Comparison of ENCODE assay signal across 8 cellular contexts in the genomic region with DNA sequence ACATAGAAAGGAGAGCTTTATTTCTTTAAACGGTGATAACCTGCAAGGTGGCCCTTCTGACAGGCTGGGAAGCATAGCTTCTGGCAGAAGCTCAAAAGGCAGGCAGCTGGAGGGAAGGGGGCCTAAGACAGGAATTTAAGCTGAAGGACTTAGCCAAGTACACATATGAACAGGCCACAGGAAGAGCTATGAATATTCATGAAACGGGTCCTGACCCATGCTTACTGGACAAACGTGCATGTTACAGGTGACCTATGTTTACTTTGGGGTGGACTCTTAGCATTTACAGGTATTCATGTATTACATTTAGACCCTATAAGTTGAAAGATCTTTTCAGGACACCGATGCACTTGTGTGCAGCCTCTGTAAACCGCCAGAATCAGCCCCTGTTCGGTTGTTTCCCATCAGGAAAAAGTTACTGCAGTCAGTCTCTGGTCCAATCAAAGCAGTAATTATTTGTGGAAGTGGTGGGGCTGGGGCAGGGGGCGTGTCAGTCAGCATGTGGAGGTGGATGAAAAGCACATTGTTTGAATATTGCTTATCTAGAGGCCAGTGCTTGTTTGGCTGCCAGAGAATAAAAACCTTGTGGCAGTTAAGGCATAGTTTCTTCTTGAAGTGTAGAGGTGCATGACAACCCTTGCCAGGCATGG. TPM values are rescaled to one million over a fixed set of nuclear protein-coding genes. Genes with fewer than 3 reads are reported as not detected.
DNase-seq lines count a peak whose midpoint lies in the region; ATAC-seq and TF ChIP-seq lines count a peak whose summit lies in the region.

No MANE protein-coding gene starts in this region.

- H3K4me3 ChIP-seq in GM23338 = peak overlapping the region; percentile 46
- H3K4me3 ChIP-seq in PC-3 (ENCODE audit: low read length) = peak overlapping the region; percentile 70
- H3K4me3 ChIP-seq in endodermal cell (ENCODE audit: low read length) = peak overlapping the region; percentile 71
- H3K4me3 ChIP-seq in sigmoid colon = no peak overlapping the region

- H3K36me3 Mint-ChIP-seq in GM23338 (ENCODE audit: low read depth) (peaks cover 12% of the 10 kb centered on the region; the same call in 2 of the 3 replicates), endodermal cell (ENCODE audit: low read depth) (peaks cover 8% of the 10 kb centered on the region)

- H3F3A ChIP-seq in GM23338 (replicated peaks; ENCODE audit: low read depth) (peaks cover 17% of the 10 kb centered on the region; the same call in 1 of the 2 replicates), PC-3 (ENCODE audit: low read length, unreplicated experiment) (peaks cover 8% of the 10 kb centered on the region)

- H3K4me2 ChIP-seq in GM23338 = peak overlapping the region; percentile 69
- peak overlapping the region; percentile 92 for H3K4me2 ChIP-seq in PC-3 (ENCODE audit: low read length)

- CTCF ChIA-PET in PC-3 (lab: Charles Lee) = no interaction called here

- no peaks in the 10 kb centered on the region for H3K27me3 ChIP-seq in GM23338 (ENCODE audit: insufficient read depth)
- no peaks in the 10 kb centered on the region for H3K27me3 ChIP-seq in PC-3 (ENCODE audit: low read length)
- H3K27me3 ChIP-seq in endodermal cell (ENCODE audit: control insufficient read depth, insufficient read depth, low read length, poor library complexity, severe bottlenecking) = no peaks in the 10 kb centered on the region
- no peaks in the 10 kb centered on the region for H3K27me3 ChIP-seq in sigmoid colon

- H3K4me1 ChIP-seq in GM23338 (ENCODE audit: insufficient read depth) = peaks cover 36% of the 10 kb centered on the region; the same call in 1 of the 2 replicates
- H3K4me1 ChIP-seq in PC-3 (ENCODE audit: insufficient read depth, low read length) = peaks cover 37% of the 10 kb centered on the region
- peaks cover 10% of the 10 kb centered on the region for H3K4me1 ChIP-seq in endodermal cell (ENCODE audit: control insufficient read depth, insufficient read depth, low read length)
- H3K4me1 ChIP-seq in sigmoid colon = peaks cover 0 to 40% (median 35%) of the 10 kb centered on the region in 4 donors

- peaks cover 33% of the 10 kb centered on the region for H3K4me1 Mint-ChIP-seq in GM23338
- peaks cover 24% of the 10 kb centered on the region for H3K4me1 Mint-ChIP-seq in endodermal cell

- no peaks in the 10 kb centered on the region for H3K9me3 Mint-ChIP-seq in GM23338
- no peaks in the 10 kb centered on the region for H3K9me3 Mint-ChIP-seq in endodermal cell

- H4K20me1 ChIP-seq in GM23338 (replicated peaks; ENCODE audit: insufficient read depth) (peaks cover 17% of the 10 kb centered on the region), PC-3 (ENCODE audit: low read length) (peaks cover 14% of the 10 kb centered on the region)

- H3K9ac ChIP-seq in PC-3 (ENCODE audit: low read length) = no peak overlapping the region; the same call in 1 of the 2 replicates
- H3K9ac ChIP-seq in endodermal cell (ENCODE audit: extremely low read depth, low read length, poor library complexity, severe bottlenecking) = no peak overlapping the region

- H3K79me2 ChIP-seq in GM23338 (replicated peaks; ENCODE audit: insufficient read depth) (peaks cover 16% of the 10 kb centered on the region), PC-3 (ENCODE audit: low read length) (peaks cover 41% of the 10 kb centered on the region)

- no TSS peak for BruUV-seq in PC-3 (replicated peaks; lab: Mats Ljungman, UMichigan)

- H3K9me3 ChIP-seq in PC-3 (ENCODE audit: low read length) = no peaks in the 10 kb centered on the region
- H3K9me3 ChIP-seq in endodermal cell (ENCODE audit: control insufficient read depth, low read length) = no peaks in the 10 kb centered on the region
- no peaks in the 10 kb centered on the region for H3K9me3 ChIP-seq in sigmoid colon

- H3K36me3 ChIP-seq in GM23338 (ENCODE audit: insufficient read depth) (peaks cover 3% of the 10 kb centered on the region; the same call in 1 of the 2 replicates), PC-3 (ENCODE audit: low read depth, low read length) (peaks cover 13% of the 10 kb centered on the region; the same call in 1 of the 2 replicates), endodermal cell (ENCODE audit: control insufficient read depth, insufficient read depth, low read length) (peaks cover 21% of the 10 kb centered on the region), sigmoid colon (peaks cover 0 to 19% (median 7%) of the 10 kb centered on the region in 4 donors)

- ATAC-seq in GM23338 (no peak), PC-3 (no peak), GM18873 (IDR thresholded peaks at IDR 0.05; ENCODE audit: low FRiP score, unreplicated experiment) (no peak), HG02840 (IDR thresholded peaks at IDR 0.05; ENCODE audit: low FRiP score, unreplicated experiment) (no peak)

- TF ChIP-seq POLR2A in sigmoid colon (IDR thresholded peaks at IDR 0.05) = no peak

- TF ChIP-seq CTCF in GM23338 (conservative IDR thresholded peaks at IDR 0.05; ENCODE audit: low read depth in 2 of 2) = no peak
- no peak for TF ChIP-seq CTCF in PC-3 (conservative IDR thresholded peaks at IDR 0.05; ENCODE audit: low read depth, low read length)
- TF ChIP-seq CTCF in endodermal cell (conservative IDR thresholded peaks at IDR 0.05) = no peak
- no peak for TF ChIP-seq CTCF in sigmoid colon (IDR thresholded peaks at IDR 0.05)

- H2AFZ ChIP-seq in GM23338 (peak overlapping the region; percentile 24; the same call in 1 of the 2 replicates), PC-3 (ENCODE audit: low read length) (peak overlapping the region; percentile 88)

- TF ChIP-seq EP300 in sigmoid colon (IDR thresholded peaks at IDR 0.05) = no peak

- 0 out of 2 replicates have a peak overlapping the region, but pooled peaks have one; percentile 18 for H3K27ac ChIP-seq in GM23338 (ENCODE audit: low read depth)
- no peak overlapping the region for H3K27ac ChIP-seq in PC-3 (ENCODE audit: low read length)
- no peak overlapping the region for H3K27ac ChIP-seq in endodermal cell (ENCODE audit: low read depth, low read length)
- peak overlapping the region; percentile 95 to 98 (median 98) for H3K27ac ChIP-seq in sigmoid colon

- H3K27me3 Mint-ChIP-seq in GM23338 (ENCODE audit: insufficient read depth, low read depth, poor library complexity) (peaks cover 15% of the 10 kb centered on the region), endodermal cell (ENCODE audit: insufficient read depth) (no peaks in the 10 kb centered on the region)

- POLR2A ChIA-PET in PC-3 (lab: Charles Lee; ENCODE audit: unreplicated experiment) = interaction anchor here (1.8 kb wide), 1 partner anchor 9 kb away, joined by 20 read pairs; the partner anchor contains the start of gene NXT1

- intact Hi-C loops in PC-3 (cut with micrococcal nuclease) = loop anchor here (1.0 to 10.0 kb wide), 2 partner anchors 9 to 974 kb away; partner anchors contain the start of gene NXT1
- intact Hi-C loops in sigmoid colon (cut with DNase I) = loop anchor here (10.0 kb wide), 3 partner anchors 154 to 1696 kb away; partner anchors contain the start of gene ACSS1

- 83 to 93% methylated on average over 2 to 7 of the region's 7 CpGs for WGBS in endodermal cell (ENCODE audit: insufficient coverage in 1 of 2, insufficient read length in 1 of 2), 2 experiments
- 19 to 63% methylated on average over 7 of the region's 7 CpGs for WGBS in sigmoid colon, 2 donors

- H3K4me3 Mint-ChIP-seq in GM23338 (no peak overlapping the region; the same call in 2 of the 3 replicates), endodermal cell (no peak overlapping the region)

- H3K9me2 ChIP-seq in GM23338 (ENCODE audit: insufficient read depth) (no peaks in the 10 kb centered on the region), PC-3 (replicated peaks; ENCODE audit: low read length) (no peaks in the 10 kb centered on the region)

- H3K27ac Mint-ChIP-seq in GM23338 (no peak overlapping the region), endodermal cell (no peak overlapping the region)

- no peak for DNase-seq in GM23338 (ENCODE audit: low spot score)
- no peak for DNase-seq in PC-3
- no peak for DNase-seq in endodermal cell
- DNase-seq in sigmoid colon = no peak
- DNase-seq in activated effector memory CD4-positive, alpha-beta T cell treated with anti-CD3 and anti-CD28 coated beads, Interleukin-2, amount 50 U/mL, for 16 hours = no peak
- DNase-seq in DMS79 treated with DMSO at 0.1 percent for 48 hours (lab: John Stamatoyannopoulos, UW) = no peak

TF ChIP-seq in GM23338, 12 proteins besides CTCF, POLR2A, EP300 and RAD21 (continues in another document):
- TF ChIP-seq EZH2phosphoT487 (IDR thresholded peaks at IDR 0.05; ENCODE audit: unreplicated experiment) = no peak

RNA-seq across cellular contexts. Expression of gene GZF1, which starts 2.9 kb away (rescaled TPM):
- total RNA-seq in GM23338 (2014; rRNA removed; shearing (Covaris generic)) = 15.7 and 17.3 TPM in 2 replicates
- polyA plus RNA-seq in GM23338 (2016; fragmentation: Nextera tagmentation; extraction: Ambion mirVana) = 3.7 and 4.2 TPM in 2 replicates
- 16.0 and 17.9 TPM in 2 replicates for total RNA-seq in PC-3 (2014; rRNA removed)
- 10 to 100 TPM; 12.2 to 15.5 TPM for total RNA-seq in endodermal cell
- polyA plus RNA-seq in endodermal cell (2013, experiment 1 of 2) = 13.5 TPM
- 10.4 TPM for polyA plus RNA-seq in endodermal cell (2013, experiment 2 of 2)
- 10 to 100 TPM; 13.0 to 17.5 (median 17.1) TPM for total RNA-seq in sigmoid colon
- polyA plus RNA-seq in sigmoid colon = 1 to 10 TPM; 2.4 to 6.0 (median 4.9) TPM

RNA-seq across cellular contexts. Expression of gene NXT1, which starts 8.5 kb away (rescaled TPM):
- 30.2 and 40.5 TPM in 2 replicates for total RNA-seq in GM23338 (2014; rRNA removed; shearing (Covaris generic))
- polyA plus RNA-seq in GM23338 (2016; fragmentation: Nextera tagmentation; extraction: Ambion mirVana) (34.4 and 39.1 TPM in 2 replicates), sigmoid colon (10 to 100 TPM in 2 of 3 donors, 1 to 10 TPM in 1; 8.1 to 22.3 (median 10.8) TPM)
- total RNA-seq in PC-3 (2014; rRNA removed) (82.0 and 98.0 TPM in 2 replicates), endodermal cell (10 to 100 TPM; 16.8 to 19.5 TPM), sigmoid colon (10 to 100 TPM; 19.9 to 57.6 (median 29.3) TPM)
- 29.7 TPM for polyA plus RNA-seq in endodermal cell (2013, experiment 1 of 2)
- polyA plus RNA-seq in endodermal cell (2013, experiment 2 of 2) = 29.4 TPM

Comparison
In these comparisons a context has a peak if more than half of its experiments do, and no peak if none do; other contexts are left out.
1. H3K27ac ChIP-seq: peak in GM23338 (single experiment) and sigmoid colon (4 of 4); none in PC-3 (single experiment) and endodermal cell (single experiment).
2. H3K4me3 ChIP-seq: peak in GM23338 (single experiment), PC-3 (single experiment) and endodermal cell (single experiment); none in sigmoid colon (0 of 4).